Comparison of ENCODE assay signal across 13 cellular contexts in the genomic region with DNA sequence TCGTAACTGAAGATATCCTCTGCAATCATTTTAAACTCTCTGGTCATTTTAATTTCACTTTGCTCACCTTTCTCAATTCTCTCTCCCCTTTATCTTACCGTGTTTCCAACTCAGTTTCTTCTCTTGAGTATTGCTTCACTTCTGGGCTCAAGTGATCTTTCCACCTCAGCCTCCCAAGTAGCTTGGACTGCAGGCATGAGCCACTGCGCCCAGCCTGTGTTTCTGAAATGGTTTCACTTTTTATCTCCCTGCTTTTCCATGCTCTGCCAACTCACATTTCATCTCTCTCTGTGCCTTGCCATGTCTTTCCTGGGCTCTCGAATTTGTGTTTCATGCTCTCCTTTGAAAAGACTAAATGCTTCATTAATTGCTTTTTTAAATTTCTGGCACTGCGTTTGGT. TPM values are rescaled to one million over a fixed set of nuclear protein-coding genes. Genes with fewer than 3 reads are reported as not detected.
DNase-seq lines count a peak whose midpoint lies in the region; ATAC-seq, FAIRE-seq and TF ChIP-seq lines count a peak whose summit lies in the region.
"Had no signal": no experiment of that assay in that cellular context is flagged by ENCODE, and none has a peak within 500 bp of the region (broad histone marks: within the 10 kb centered on the region; RNA-seq: fewer than 3 reads in every experiment).

No MANE protein-coding gene starts in this region.

- no peak for TF ChIP-seq POLR2A in breast epithelium (IDR thresholded peaks at IDR 0.05)
- TF ChIP-seq POLR2A in HepG2 (IDR thresholded peaks at IDR 0.05; ENCODE audit: insufficient read depth in 1 of 2, low read depth in 2 of 2, low read length in 2 of 2), result no peak

- TF ChIP-seq CTCF in mammary epithelial cell (conservative IDR thresholded peaks at IDR 0.05 in 1 of 2, IDR thresholded peaks at IDR 0.05 in 1 of 2; ENCODE audit: extremely low read depth in 1 of 2, insufficient read depth in 1 of 2, low read depth in 1 of 2, low read length in 2 of 2) (no peak), breast epithelium (IDR thresholded peaks at IDR 0.05) (no peak), SU-DHL-6 (IDR thresholded peaks at IDR 0.05; ENCODE audit: insufficient read depth, low read length, poor library complexity, severe bottlenecking) (no peak), HepG2 (CRISPR knock-in tag; IDR thresholded peaks at IDR 0.05) (no peak), thoracic aorta (IDR thresholded peaks at IDR 0.05) (no peak)

- H3K9me3 ChIP-seq in mammary epithelial cell (replicated peaks; ENCODE audit: insufficient read depth, low read length) (no peaks in the 10 kb centered on the region), breast epithelium (no peaks in the 10 kb centered on the region), SU-DHL-6 (ENCODE audit: insufficient read depth, low read length) (no peaks in the 10 kb centered on the region), HepG2 (ENCODE audit: low read length) (no peaks in the 10 kb centered on the region), thoracic aorta (no peaks in the 10 kb centered on the region)
- H3K9me3 ChIP-seq: BE2C, neutrophil, upper lobe of right lung had no signal

- 31% methylated on average over 5 of the region's 5 CpGs for WGBS in mammary epithelial cell (ENCODE audit: low coverage, missing lambda C conversion rate)
- whole genome bisulfite sequencing in HepG2 (ENCODE audit: low lambda C conversion rate), result 38% methylated on average over 5 of the region's 5 CpGs

- H3K27ac ChIP-seq in mammary epithelial cell (ENCODE audit: insufficient read depth, low read depth, low read length) (no peak overlapping the region), breast epithelium (no peak overlapping the region), SU-DHL-6 (ENCODE audit: low read depth, low read length) (peak overlapping the region; percentile 87), HepG2 (ENCODE audit: extremely low read length, insufficient read depth, low read length) (no peak overlapping the region), thoracic aorta (no peak overlapping the region)
- H3K27ac ChIP-seq: neutrophil, upper lobe of right lung, VCaP had no signal

- H3K27me3 Mint-ChIP-seq in activated naive CD4-positive, alpha-beta T cell treated with anti-CD3 and anti-CD28 coated beads, Interleukin-2, amount 10 ng/mL, durations not matched to agents 7 days and 5 days, result peaks cover 9% of the 10 kb centered on the region

- H3K9me3 Mint-ChIP-seq in activated naive CD4-positive, alpha-beta T cell treated with anti-CD3 and anti-CD28 coated beads, Interleukin-2, amount 10 ng/mL, durations not matched to agents 7 days and 5 days, result no peaks in the 10 kb centered on the region

- H2AFZ ChIP-seq in mammary epithelial cell (ENCODE audit: low read depth, low read length) (peak overlapping the region; percentile 59), SU-DHL-6 (ENCODE audit: low read depth, low read length, severe bottlenecking) (peak overlapping the region; percentile 6), HepG2 (ENCODE audit: low read length) (no peak overlapping the region)

- in situ Hi-C loops in mammary epithelial cell (cut with MboI; ENCODE audit: low sequenced_read_pairs in 2 of 2) (no loop called here), HepG2 (cut with HindIII; ENCODE audit: extremely low pct_ligation_motif_present, low pct_unique_long_range_greater_than_20kb) (no loop called here)

- TF ChIP-seq EP300 in HepG2 (IDR thresholded peaks at IDR 0.05; ENCODE audit: low read depth in 2 of 2, low read length in 2 of 2) (no peak), HepG2 (CRISPR knock-in tag; IDR thresholded peaks at IDR 0.05; ENCODE audit: borderline replicate concordance) (no peak)

- H3K4me2 ChIP-seq in mammary epithelial cell (ENCODE audit: insufficient read depth, low read depth, low read length), result peak overlapping the region; percentile 59
- peak overlapping the region; percentile 61 for H3K4me2 ChIP-seq in SU-DHL-6 (ENCODE audit: low read depth, low read length, poor library complexity, severe bottlenecking)
- peak overlapping the region; percentile 14 for H3K4me2 ChIP-seq in HepG2 (ENCODE audit: low read depth, low read length)

- CTCF ChIA-PET in mammary epithelial cell (lab: Charles Lee; ENCODE audit: low non-redundant PET), result no interaction called here
- CTCF ChIA-PET in HepG2 (lab: Yijun Ruan, JAX; ENCODE audit: low intra/inter-chr PET ratio, low total read pairs), result no interaction called here
- CTCF ChIA-PET in activated naive CD4-positive, alpha-beta T cell treated with anti-CD3 and anti-CD28 coated beads, Interleukin-2, amount 10 ng/mL, durations not matched to agents 7 days and 5 days (lab: Charles Lee), result interaction anchor here (1.1 to 1.5 kb wide), 3 partner anchors 10 to 27 kb away, joined by 3 to 6 read pairs (median 3); no protein-coding TSS in a partner anchor

- no peak overlapping the region for H3K4me3 Mint-ChIP-seq in activated naive CD4-positive, alpha-beta T cell treated with anti-CD3 and anti-CD28 coated beads, Interleukin-2, amount 10 ng/mL, durations not matched to agents 7 days and 5 days

- TF ChIP-seq RAD21 in HepG2 (CRISPR knock-in tag; IDR thresholded peaks at IDR 0.05), result no peak

- BruUV-seq in mammary epithelial cell (replicated peaks; lab: Mats Ljungman, UMichigan), result no TSS peak
- no TSS peak for BruUV-seq in HepG2 (replicated peaks; lab: Mats Ljungman, UMichigan)

- H3K27ac Mint-ChIP-seq in activated naive CD4-positive, alpha-beta T cell treated with anti-CD3 and anti-CD28 coated beads, Interleukin-2, amount 10 ng/mL, durations not matched to agents 7 days and 5 days, result no peak overlapping the region

- H3K36me3 Mint-ChIP-seq in activated naive CD4-positive, alpha-beta T cell treated with anti-CD3 and anti-CD28 coated beads, Interleukin-2, amount 10 ng/mL, durations not matched to agents 7 days and 5 days, result no peaks in the 10 kb centered on the region

- H3K9ac ChIP-seq in mammary epithelial cell (ENCODE audit: insufficient read depth, low read length) (no peak overlapping the region), SU-DHL-6 (ENCODE audit: low read length) (peak overlapping the region; percentile 31; the same call in 1 of the 2 replicates), HepG2 (ENCODE audit: insufficient read depth, low read depth, low read length) (no peak overlapping the region)

- peaks cover 26% of the 10 kb centered on the region for H3K4me1 Mint-ChIP-seq in activated naive CD4-positive, alpha-beta T cell treated with anti-CD3 and anti-CD28 coated beads, Interleukin-2, amount 10 ng/mL, durations not matched to agents 7 days and 5 days

- DNase-seq in mammary epithelial cell, result no peak
- no peak for DNase-seq in breast epithelium (ENCODE audit: low spot score in 2 of 2)
- DNase-seq in HepG2 (ENCODE audit: low spot score), result no peak
- DNase-seq in thoracic aorta (ENCODE audit: low spot score), result no peak
- DNase-seq in NCI-H524 treated with DMSO at 0.1 percent for 48 hours (lab: John Stamatoyannopoulos, UW), result no peak
- DNase-seq in activated naive CD4-positive, alpha-beta T cell treated with anti-CD3 and anti-CD28 coated beads, Interleukin-2, amount 10 ng/mL, durations not matched to agents 7 days and 5 days, result no peak
- DNase-seq in superior temporal gyrus (ENCODE audit: extremely low spot score), result no peak
- DNase-seq: BE2C, NCI-H1436, upper lobe of right lung had no signal

- intact Hi-C loops in mammary epithelial cell (cut with micrococcal nuclease), result no loop called here
- intact Hi-C loops in breast epithelium (cut with DNase I; ENCODE audit: low total_unique reads), result no loop called here
- intact Hi-C loops in HepG2 (cut with micrococcal nuclease; ENCODE audit: unreplicated experiment), result no loop called here

- peaks cover 20% of the 10 kb centered on the region for H3F3A ChIP-seq in SU-DHL-6 (ENCODE audit: insufficient read depth)

- H3K27me3 ChIP-seq in mammary epithelial cell (ENCODE audit: insufficient read depth, low read length), result no peaks in the 10 kb centered on the region
- no peaks in the 10 kb centered on the region for H3K27me3 ChIP-seq in breast epithelium
- no peaks in the 10 kb centered on the region for H3K27me3 ChIP-seq in SU-DHL-6 (ENCODE audit: low read length)
- no peaks in the 10 kb centered on the region for H3K27me3 ChIP-seq in HepG2 (ENCODE audit: control insufficient read depth in 1 of 2, insufficient read depth in 2 of 2, low read length in 2 of 2)
- no peaks in the 10 kb centered on the region for H3K27me3 ChIP-seq in thoracic aorta (replicated peaks; ENCODE audit: insufficient read depth)
- H3K27me3 ChIP-seq: BE2C, neutrophil had no signal

- FAIRE-seq in HepG2 (lab: Jason Lieb, UNC), result no peak

- no peaks in the 10 kb centered on the region for H3K9me2 ChIP-seq in SU-DHL-6 (replicated peaks; ENCODE audit: insufficient read depth, low read length)

- POLR2A ChIA-PET in HepG2 (lab: Yijun Ruan, JAX), result no interaction called here

- no peaks in the 10 kb centered on the region for H3K79me2 ChIP-seq in mammary epithelial cell (ENCODE audit: insufficient read depth, low read length)
- H3K79me2 ChIP-seq in SU-DHL-6 (ENCODE audit: insufficient read depth, low read length), result no peaks in the 10 kb centered on the region
- no peaks in the 10 kb centered on the region for H3K79me2 ChIP-seq in HepG2 (ENCODE audit: insufficient read depth, low read length)

- dilution Hi-C loops in mammary epithelial cell (cut with HindIII; ENCODE audit: low sequenced_read_pairs), result no loop called here

- H3K4me1 ChIP-seq in mammary epithelial cell (ENCODE audit: insufficient read depth, low read length) (no peaks in the 10 kb centered on the region), breast epithelium (no peaks in the 10 kb centered on the region), HepG2 (ENCODE audit: insufficient read depth, low read length) (no peaks in the 10 kb centered on the region), thoracic aorta (ENCODE audit: control insufficient read depth in 1 of 2, low read depth in 2 of 2) (peaks cover 0 to 12% of the 10 kb centered on the region in 2 donors)
- H3K4me1 ChIP-seq: BE2C had no signal

- H4K20me1 ChIP-seq in mammary epithelial cell (ENCODE audit: insufficient read depth, low read length) (no peaks in the 10 kb centered on the region), SU-DHL-6 (ENCODE audit: low read depth, low read length) (no peaks in the 10 kb centered on the region), HepG2 (ENCODE audit: insufficient read depth, low read length) (no peaks in the 10 kb centered on the region)

- H3K36me3 ChIP-seq in mammary epithelial cell (ENCODE audit: insufficient read depth, low read length) (no peaks in the 10 kb centered on the region), breast epithelium (no peaks in the 10 kb centered on the region), SU-DHL-6 (ENCODE audit: low read length) (no peaks in the 10 kb centered on the region), HepG2 (replicated peaks in 1 of 2; ENCODE audit: control insufficient read depth in 1 of 2, insufficient read depth in 2 of 2, low read length in 2 of 2) (no peaks in the 10 kb centered on the region), thoracic aorta (no peaks in the 10 kb centered on the region)
- H3K36me3 ChIP-seq: BE2C, neutrophil, upper lobe of right lung had no signal

- H3K4me3 ChIP-seq in mammary epithelial cell (replicated peaks in 1 of 3; ENCODE audit: insufficient read depth in 1 of 3, low read depth in 2 of 3, low read length in 3 of 3), result no peak overlapping the region
- H3K4me3 ChIP-seq in breast epithelium, result peak overlapping the region in 1 of 3 donors; percentile 2
- no peak overlapping the region for H3K4me3 ChIP-seq in SU-DHL-6 (ENCODE audit: insufficient read depth, low read length, poor library complexity, severe bottlenecking)
- H3K4me3 ChIP-seq in HepG2 (replicated peaks in 1 of 3; ENCODE audit: insufficient read depth in 1 of 3, low read depth in 2 of 3, low read length in 3 of 3), result no peak overlapping the region
- H3K4me3 ChIP-seq in thoracic aorta, result peak overlapping the region; percentile 4
- H3K4me3 ChIP-seq: upper lobe of right lung had no signal

- ATAC-seq in HepG2 (no peak), thoracic aorta (ENCODE audit: insufficient number of reproducible peaks, low FRiP score, low read depth) (no peak)

RNA-seq across cellular contexts. Expression of a gene that starts 30.5 kb away (rescaled TPM):
- 10 to 100 TPM; 66.2 to 67.9 TPM for total RNA-seq in mammary epithelial cell
- polyA plus RNA-seq in mammary epithelial cell, result 19.7 TPM
- polyA minus RNA-seq in mammary epithelial cell, result 147 TPM
- total RNA-seq in breast epithelium, result 10 to 100 TPM; 30.6 to 47.4 (median 41.3) TPM
- 17.4 and 19.5 TPM in 2 replicates for total RNA-seq in HepG2 (2016; rRNA removed; fragmentation: Illumina TruSeq; extraction: Trizol)
- 6.2 and 6.7 TPM in 2 replicates for total RNA-seq in HepG2 (2016; cell fraction: cytosol; rRNA removed; fragmentation: Illumina TruSeq; extraction: Trizol; ENCODE audit: low read depth)
- total RNA-seq in HepG2 (2016; cell fraction: insoluble cytoplasmic fraction; rRNA removed; fragmentation: Illumina TruSeq; extraction: Trizol), result 14.1 and 19.5 TPM in 2 replicates
- total RNA-seq in HepG2 (2016; cell fraction: membrane; rRNA removed; fragmentation: Illumina TruSeq; extraction: Trizol), result 8.9 and 10.2 TPM in 2 replicates
- total RNA-seq in HepG2 (2016; cell fraction: nucleus; rRNA removed; fragmentation: Illumina TruSeq; extraction: Trizol), result 68.2 and 80.1 TPM in 2 replicates
- polyA plus RNA-seq in HepG2 (2011; rRNA removed), result 15.7 and 17.9 TPM in 2 replicates
- 6.6 and 8.8 TPM in 2 replicates for polyA plus RNA-seq in HepG2 (2011; cell fraction: cytosol; rRNA removed)
- polyA plus RNA-seq in HepG2 (2011; cell fraction: nucleus; rRNA removed), result 35.1 and 39.4 TPM in 2 replicates
- 27.9 and 29.1 TPM in 2 replicates for polyA plus RNA-seq in HepG2 (2012)
- 1.3 and 1.4 TPM in 2 replicates for polyA plus RNA-seq in HepG2 (2016; cell fraction: cytosol; fragmentation: Illumina TruSeq; extraction: Trizol; ENCODE audit: low read depth)
- 10.7 and 13.4 TPM in 2 replicates for polyA plus RNA-seq in HepG2 (2016; cell fraction: insoluble cytoplasmic fraction; fragmentation: Illumina TruSeq; extraction: Trizol; ENCODE audit: low read depth)
- polyA plus RNA-seq in HepG2 (2016; cell fraction: membrane; fragmentation: Illumina TruSeq; extraction: Trizol; ENCODE audit: low read depth), result 2.2 and 2.6 TPM in 2 replicates
- 67.0 and 67.3 TPM in 2 replicates for polyA plus RNA-seq in HepG2 (2016; cell fraction: nucleus; fragmentation: Illumina TruSeq; extraction: Trizol; ENCODE audit: insufficient read depth, low read depth)
- polyA minus RNA-seq in HepG2 (2011; rRNA and poly(A)+ RNA removed; ENCODE audit: low replicate concordance), result 10.3 and 24.5 TPM in 2 replicates
- 23.1 and 25.1 TPM in 2 replicates for polyA minus RNA-seq in HepG2 (2011; cell fraction: cytosol; rRNA and poly(A)+ RNA removed)
- 99.1 and 112 TPM in 2 replicates for polyA minus RNA-seq in HepG2 (2011; cell fraction: nucleus; rRNA and poly(A)+ RNA removed)
- total RNA-seq in thoracic aorta, result 10 to 100 TPM; 49.5 to 52.0 TPM
